In genomic region chr1:117620440-117620839, GRCh38 we compare ENCODE assay signal across 25 cellular contexts.
"Had no signal": no experiment of that assay in that cellular context is flagged by ENCODE, and none has a peak within 500 bp of the region (broad histone marks: within the 10 kb centered on the region; RNA-seq: fewer than 3 reads in every experiment).

No MANE protein-coding gene starts in this region.

- H3K9me3 ChIP-seq: colonic mucosa, gastroesophageal sphincter, right lobe of liver, upper lobe of left lung had no signal

- H3K27me3 ChIP-seq: colonic mucosa, dorsolateral prefrontal cortex, gastroesophageal sphincter, hepatocyte, right lobe of liver, upper lobe of left lung had no signal

- DNase-seq: activated CD4-positive, alpha-beta memory T cell treated with anti-CD3 and anti-CD28 coated beads for 36 hours; activated CD4-positive, alpha-beta T cell treated with anti-CD3 and anti-CD28 coated beads, Interleukin-2, amount 10 ng/mL, durations not matched to agents 24 days and 14 days; activated CD4-positive, CD25-positive, alpha-beta regulatory T cell treated with anti-CD3 and anti-CD28 coated beads, Interleukin-2, amount 50 U/mL, for 72 hours; activated naive CD8-positive, alpha-beta T cell treated with anti-CD3 and anti-CD28 coated beads, Interleukin-2, amount 50 U/mL, for 24 hours; activated T-cell treated with anti-CD3 and anti-CD28 coated beads, Interleukin-2, amount 50 U/mL, for 4 hours; colonic mucosa; dorsolateral prefrontal cortex; effector memory CD4-positive, alpha-beta T cell; erythroblast; islet precursor cell; naive thymus-derived CD8-positive, alpha-beta T cell; posterior cingulate gyrus; right lobe of liver; stimulated activated CD4-positive, alpha-beta T cell treated with anti-CD3 and anti-CD28 coated beads, Interleukin-12 subunit alpha, Interleukin-12 subunit beta, amount 100 ng/mL, for 4 hours; stimulated activated CD4-positive, alpha-beta T cell treated with anti-CD3 and anti-CD28 coated beads, Interleukin-4, amount 100 ng/mL, for 1 hour; stimulated activated naive CD8-positive, alpha-beta T cell treated with anti-CD3 and anti-CD28 coated beads, Interleukin-15, amount 100 ng/mL, for 72 hours; substantia nigra; SW 1271; T1000; upper lobe of left lung had no signal

- H2AFZ ChIP-seq: hepatocyte had no signal

- ATAC-seq: activated naive CD8-positive, alpha-beta T cell treated with anti-CD3 and anti-CD28 coated beads, Interleukin-2, amount 50 U/mL, for 24 hours; activated T-cell treated with anti-CD3 and anti-CD28 coated beads, Interleukin-2, amount 50 U/mL, for 4 hours; gastroesophageal sphincter; naive thymus-derived CD8-positive, alpha-beta T cell; right lobe of liver; stimulated activated naive CD8-positive, alpha-beta T cell treated with anti-CD3 and anti-CD28 coated beads, Interleukin-15, amount 100 ng/mL, for 72 hours had no signal

- H3K27ac Mint-ChIP-seq: activated CD4-positive, alpha-beta memory T cell treated with anti-CD3 and anti-CD28 coated beads for 36 hours; activated CD4-positive, alpha-beta T cell treated with anti-CD3 and anti-CD28 coated beads, Interleukin-2, amount 10 ng/mL, durations not matched to agents 24 days and 14 days; activated naive CD8-positive, alpha-beta T cell treated with anti-CD3 and anti-CD28 coated beads, Interleukin-2, amount 50 U/mL, for 24 hours; activated T-helper 2 cell treated with anti-CD3 and anti-CD28 coated beads, Interferon-gamma antibody, Interleukin-2, Interleukin-4, amounts not matched to agents 10 μg/mL and 5 μg/mL and 100 μg/mL, durations not matched to agents 14 hours and 24 hours and 36 hours; stimulated activated naive CD8-positive, alpha-beta T cell treated with anti-CD3 and anti-CD28 coated beads, Interleukin-15, amount 100 ng/mL, for 72 hours; T-helper 1 cell treated with Interleukin-12 subunit alpha and Interleukin-12 subunit beta and Interleukin-4 antibody, amounts not matched to agents 30 μg/mL and 1 μg/mL, for 36 hours had no signal

- H3K4me3 Mint-ChIP-seq: activated CD4-positive, alpha-beta memory T cell treated with anti-CD3 and anti-CD28 coated beads for 36 hours; activated CD4-positive, alpha-beta T cell treated with anti-CD3 and anti-CD28 coated beads, Interleukin-2, amount 10 ng/mL, durations not matched to agents 24 days and 14 days; activated naive CD4-positive, alpha-beta T cell treated with anti-CD3 and anti-CD28 coated beads, Interleukin-2, amount 50 U/mL, for 24 hours; activated naive CD8-positive, alpha-beta T cell treated with anti-CD3 and anti-CD28 coated beads, Interleukin-2, amount 50 U/mL, for 24 hours; activated T-cell treated with anti-CD3 and anti-CD28 coated beads, Interleukin-2, amount 50 U/mL, for 4 hours; naive thymus-derived CD8-positive, alpha-beta T cell; stimulated activated naive CD8-positive, alpha-beta T cell treated with anti-CD3 and anti-CD28 coated beads, Interleukin-15, amount 100 ng/mL, for 72 hours; T-helper 1 cell treated with Interleukin-12 subunit alpha and Interleukin-12 subunit beta and Interleukin-4 antibody, amounts not matched to agents 30 μg/mL and 1 μg/mL, for 36 hours had no signal

- H3K36me3 ChIP-seq: colonic mucosa, right lobe of liver had no signal

- H3K27me3 Mint-ChIP-seq: activated CD4-positive, alpha-beta memory T cell treated with anti-CD3 and anti-CD28 coated beads for 36 hours; activated naive CD4-positive, alpha-beta T cell treated with anti-CD3 and anti-CD28 coated beads, Interleukin-2, amount 50 U/mL, for 24 hours had no signal

- H3K27ac ChIP-seq: colonic mucosa, dorsolateral prefrontal cortex, gastroesophageal sphincter, hepatocyte, right lobe of liver, upper lobe of left lung had no signal

- H3K4me3 ChIP-seq: colonic mucosa, dorsolateral prefrontal cortex, gastroesophageal sphincter, hepatocyte, right lobe of liver, upper lobe of left lung had no signal

- H3K4me1 ChIP-seq: right lobe of liver had no signal

- H3K4me2 ChIP-seq: hepatocyte had no signal

- H3K9me3 Mint-ChIP-seq: activated CD4-positive, alpha-beta memory T cell treated with anti-CD3 and anti-CD28 coated beads for 36 hours; activated CD4-positive, alpha-beta T cell treated with anti-CD3 and anti-CD28 coated beads, Interleukin-2, amount 10 ng/mL, durations not matched to agents 24 days and 14 days; activated naive CD4-positive, alpha-beta T cell treated with anti-CD3 and anti-CD28 coated beads, Interleukin-2, amount 50 U/mL, for 24 hours; activated naive CD8-positive, alpha-beta T cell treated with anti-CD3 and anti-CD28 coated beads, Interleukin-2, amount 50 U/mL, for 24 hours; activated T-cell treated with anti-CD3 and anti-CD28 coated beads, Interleukin-2, amount 50 U/mL, for 4 hours; activated T-helper 2 cell treated with anti-CD3 and anti-CD28 coated beads, Interferon-gamma antibody, Interleukin-2, Interleukin-4, amounts not matched to agents 10 μg/mL and 5 μg/mL and 100 μg/mL, durations not matched to agents 14 hours and 24 hours and 36 hours; naive thymus-derived CD8-positive, alpha-beta T cell; stimulated activated naive CD8-positive, alpha-beta T cell treated with anti-CD3 and anti-CD28 coated beads, Interleukin-15, amount 100 ng/mL, for 72 hours; T-helper 1 cell treated with Interleukin-12 subunit alpha and Interleukin-12 subunit beta and Interleukin-4 antibody, amounts not matched to agents 30 μg/mL and 1 μg/mL, for 36 hours had no signal
